ENCODE assay signal across 23 cellular contexts in genomic region chr2:229340086-229340760, GRCh38.
DNase-seq lines count a peak whose midpoint lies in the region; ATAC-seq, FAIRE-seq and TF ChIP-seq lines count a peak whose summit lies in the region.
"Had no signal": no experiment of that assay in that cellular context is flagged by ENCODE, and none has a peak within 500 bp of the region (broad histone marks: within the 10 kb centered on the region; RNA-seq: fewer than 3 reads in every experiment).

No MANE protein-coding gene starts in this region.

- no peak overlapping the region for H2BK20ac ChIP-seq in H1 (ENCODE audit: low read length)

- no peaks in the 10 kb centered on the region for H3K79me2 ChIP-seq in SK-N-SH (ENCODE audit: insufficient read depth)
- H3K79me2 ChIP-seq in H1 (ENCODE audit: control insufficient read depth in 1 of 2, insufficient read depth in 2 of 2, low read length in 2 of 2): no peaks in the 10 kb centered on the region

- H3K36me3 ChIP-seq in SK-N-SH (replicated peaks in 1 of 2; ENCODE audit: control insufficient read depth in 1 of 2, insufficient read depth in 2 of 2, low read length in 1 of 2) (no peaks in the 10 kb centered on the region), H1 (ENCODE audit: control insufficient read depth in 2 of 4, insufficient read depth in 4 of 4, low read length in 3 of 4) (no peaks in the 10 kb centered on the region), suprapubic skin (no peaks in the 10 kb centered on the region)
- H3K36me3 ChIP-seq: SJSA1, stomach, upper lobe of right lung had no signal

- peaks cover 0 to 22% of the 10 kb centered on the region in 2 experiments; a peak in 2 of 4 replicates for H3K4me1 ChIP-seq in SK-N-SH (ENCODE audit: control insufficient read depth in 1 of 2, insufficient read depth in 2 of 2, low read depth in 1 of 2, low read length in 1 of 2)
- H3K4me1 ChIP-seq in H1 (replicated peaks in 1 of 4; ENCODE audit: control insufficient read depth in 3 of 4, insufficient read depth in 4 of 4, low read length in 3 of 4): no peaks in the 10 kb centered on the region
- peaks cover 32% of the 10 kb centered on the region for H3K4me1 ChIP-seq in suprapubic skin
- H3K4me1 ChIP-seq: SJSA1, upper lobe of right lung had no signal

- H4K91ac ChIP-seq in H1 (replicated peaks; ENCODE audit: insufficient read length, low read length): no peak overlapping the region

- no peak overlapping the region for H3K56ac ChIP-seq in H1 (replicated peaks; ENCODE audit: insufficient read length, low read depth, low read length)

- H3F3A ChIP-seq in SK-N-SH (replicated peaks; ENCODE audit: insufficient read depth): no peaks in the 10 kb centered on the region

- H4K20me1 ChIP-seq in SK-N-SH (ENCODE audit: insufficient read depth): no peaks in the 10 kb centered on the region
- no peaks in the 10 kb centered on the region for H4K20me1 ChIP-seq in H1 (replicated peaks in 1 of 2; ENCODE audit: control insufficient read depth in 1 of 2, insufficient read depth in 2 of 2, low read length in 2 of 2)

- TF ChIP-seq POLR2A in H1 (IDR thresholded peaks at IDR 0.05; ENCODE audit: control extremely low read depth in 1 of 2, low read depth in 2 of 2, low read length in 2 of 2) (no peak), suprapubic skin (IDR thresholded peaks at IDR 0.05) (no peak)

- H3K4ac ChIP-seq in H1 (replicated peaks; ENCODE audit: insufficient read length, low read depth, low read length): no peak overlapping the region

- no peak overlapping the region for H3K23ac ChIP-seq in H1 (ENCODE audit: insufficient read length)

- H2BK12ac ChIP-seq in H1 (ENCODE audit: low read depth, low read length): no peak overlapping the region

- H4K5ac ChIP-seq in H1 (ENCODE audit: insufficient read length, low read depth, low read length): no peak overlapping the region

- no peak for TF ChIP-seq RAD21 in SK-N-SH (IDR thresholded peaks at IDR 0.05; ENCODE audit: low read length)
- TF ChIP-seq RAD21 in H1 (IDR thresholded peaks at IDR 0.05 in 1 of 2, conservative IDR thresholded peaks at IDR 0.05 in 1 of 2; ENCODE audit: low read depth in 2 of 2, low read length in 2 of 2): no peak

- no peak overlapping the region for H3K18ac ChIP-seq in H1 (ENCODE audit: extremely low read depth, low read length)

- H3K79me1 ChIP-seq in H1 (ENCODE audit: low read depth, low read length): no peaks in the 10 kb centered on the region

- POLR2A ChIA-PET in SK-N-SH (lab: Yijun Ruan, JAX): no interaction called here
- POLR2A ChIA-PET in H1 (lab: Charles Lee; ENCODE audit: partially characterized antibody): no interaction called here

- ATAC-seq in SK-N-SH treated with all-trans-retinoic acid at 6 μM for 48 hours (no peak), GM18868 (IDR thresholded peaks at IDR 0.05; ENCODE audit: unreplicated experiment) (no peak)
- ATAC-seq: activated CD4-positive, CD25-positive, alpha-beta regulatory T cell treated with anti-CD3 and anti-CD28 coated beads, Interleukin-2, amount 50 U/mL, for 24 hours; right cardiac atrium; upper lobe of right lung had no signal

- TF ChIP-seq EP300 in SK-N-SH (IDR thresholded peaks at IDR 0.05; ENCODE audit: borderline replicate concordance in 1 of 2, low read depth in 1 of 2, low read length in 1 of 2) (no peak), H1 (IDR thresholded peaks at IDR 0.05; ENCODE audit: borderline replicate concordance in 1 of 2, low read depth in 2 of 2, low read length in 2 of 2) (no peak), suprapubic skin (IDR thresholded peaks at IDR 0.05) (no peak)

- DNase-seq in SK-N-SH (peak; percentile 10), LHCN-M2 (ENCODE audit: low read depth) (peak; percentile 81), H1 (ENCODE audit: low read depth in 1 of 2, low spot score in 2 of 2) (no peak), suprapubic skin (ENCODE audit: low spot score in 2 of 2) (no peak), SHP77 (lab: John Stamatoyannopoulos, UW) (no peak), T-helper 9 cell (no peak)
- DNase-seq: CD4-positive, CD25-positive, alpha-beta regulatory T cell; DMS153; foreskin melanocyte; hypothalamus; kidney; NCI-H1436 treated with DMSO at 0.1 percent for 48 hours; NCI-H2171 treated with DMSO at 0.1 percent for 48 hours; NCI-H69; right cardiac atrium; stimulated activated CD4-positive, alpha-beta T cell treated with anti-CD3 and anti-CD28 coated beads, Interleukin-2, amount 100 ng/mL, for 24 hours; stomach; upper lobe of right lung had no signal

- peak overlapping the region; percentile 14; the same call in 1 of the 2 replicates for H4K8ac ChIP-seq in H1 (ENCODE audit: extremely low read depth, insufficient read depth, low read length)

- H2BK15ac ChIP-seq in H1 (ENCODE audit: low read length): no peak overlapping the region

- no peak overlapping the region for H3K14ac ChIP-seq in H1 (ENCODE audit: insufficient read length)

- no peaks in the 10 kb centered on the region for H3K23me2 ChIP-seq in H1 (ENCODE audit: low read depth, low read length)

- 38% methylated on average over 7 of the region's 8 CpGs for WGBS in SK-N-SH (ENCODE audit: low lambda C conversion rate)
- 93% methylated on average over 8 of the region's 8 CpGs; no CpG with 5 or more reads in 1 of the 2 experiments for WGBS in H1 (ENCODE audit: extremely low coverage in 1 of 2, insufficient coverage in 1 of 2, insufficient read length in 1 of 2, insufficient replicate concordance in 2 of 2, low coverage in 1 of 2, low lambda C conversion rate in 2 of 2, missing lambda C conversion rate in 1 of 2), 2 experiments
- WGBS in suprapubic skin: 79% methylated on average over 8 of the region's 8 CpGs

- H3K9me2 ChIP-seq in SK-N-SH: no peaks in the 10 kb centered on the region

- H2AK5ac ChIP-seq in H1 (ENCODE audit: low read depth, low read length): no peak overlapping the region

- H2BK5ac ChIP-seq in H1 (ENCODE audit: low read depth, low read length): no peak overlapping the region

- H3K9me3 ChIP-seq in SK-N-SH (no peaks in the 10 kb centered on the region), H1 (ENCODE audit: insufficient read depth in 2 of 2, low read depth in 1 of 2, low read length in 1 of 2) (no peaks in the 10 kb centered on the region), suprapubic skin (no peaks in the 10 kb centered on the region)
- H3K9me3 ChIP-seq: SJSA1, stomach, upper lobe of right lung had no signal

- FAIRE-seq in H1 (lab: Jason Lieb, UNC): no peak
- FAIRE-seq: kidney had no signal

- TF ChIP-seq CTCF in SK-N-SH (IDR thresholded peaks at IDR 0.05) (no peak), H1 (IDR thresholded peaks at IDR 0.05; ENCODE audit: control extremely low read depth in 1 of 3, insufficient read depth in 1 of 3, low read depth in 1 of 3, low read length in 3 of 3) (no peak), suprapubic skin (IDR thresholded peaks at IDR 0.05) (no peak)

- H3K27me3 ChIP-seq in SK-N-SH (ENCODE audit: insufficient read depth) (no peaks in the 10 kb centered on the region), H1 (replicated peaks in 1 of 4; ENCODE audit: control insufficient read depth in 3 of 4, extremely low read depth in 1 of 4, insufficient read depth in 3 of 4, low read length in 3 of 4) (no peaks in the 10 kb centered on the region), suprapubic skin (no peaks in the 10 kb centered on the region)
- H3K27me3 ChIP-seq: SJSA1, stomach, upper lobe of right lung had no signal

- H3K4me2 ChIP-seq in SK-N-SH (no peak overlapping the region), H1 (ENCODE audit: insufficient read depth in 1 of 2, low read depth in 2 of 2, low read length in 2 of 2) (no peak overlapping the region)

- CTCF ChIA-PET in SK-N-SH (lab: Yijun Ruan, JAX): interaction anchor here (1.7 kb wide), 1 partner anchor 10 kb away, joined by 4 read pairs; no protein-coding TSS in a partner anchor
- CTCF ChIA-PET in H1 (lab: Charles Lee; ENCODE audit: partially characterized antibody): interaction anchor here (0.6 to 2.4 kb wide), 6 partner anchors 10 to 247 kb away, joined by 3 to 8 read pairs (median 4); no protein-coding TSS in a partner anchor

- H2AFZ ChIP-seq in SK-N-SH (ENCODE audit: low read depth) (no peak overlapping the region), H1 (ENCODE audit: low read length) (no peak overlapping the region)

- H3K9ac ChIP-seq in SK-N-SH (no peak overlapping the region), H1 (replicated peaks in 1 of 4; ENCODE audit: extremely low read depth in 1 of 4, low read depth in 3 of 4, low read length in 3 of 4) (no peak overlapping the region)

- no peak overlapping the region for H3K27ac ChIP-seq in SK-N-SH (ENCODE audit: low read depth in 2 of 2, low read length in 1 of 2)
- H3K27ac ChIP-seq in H1 (ENCODE audit: low read depth, low read length): no peak overlapping the region
- H3K27ac ChIP-seq in suprapubic skin: peak overlapping the region; percentile 56
- H3K27ac ChIP-seq: 22Rv1, SJSA1, stomach, upper lobe of right lung had no signal

- no peak overlapping the region for H3K4me3 ChIP-seq in SK-N-SH (ENCODE audit: low read depth in 2 of 2, low read length in 1 of 2)
- no peak overlapping the region for H3K4me3 ChIP-seq in H1 (ENCODE audit: extremely low read depth in 1 of 4, insufficient read depth in 2 of 4, low read depth in 3 of 4, low read length in 4 of 4)
- no peak overlapping the region for H3K4me3 ChIP-seq in suprapubic skin
- H3K4me3 ChIP-seq: SJSA1, stomach, upper lobe of right lung had no signal

- no peak overlapping the region for H2BK120ac ChIP-seq in H1 (replicated peaks; ENCODE audit: low read depth, low read length)

TF ChIP-seq in SK-N-SH, 30 proteins besides CTCF, POLR2A, EP300 and RAD21 (continues in another document):
- TF ChIP-seq NRF1 (IDR thresholded peaks at IDR 0.05; ENCODE audit: low read depth, low read length): no peak
- TF ChIP-seq TCF12 (IDR thresholded peaks at IDR 0.05): no peak
- no peak for TF ChIP-seq TEAD4 (IDR thresholded peaks at IDR 0.05; ENCODE audit: borderline replicate concordance, insufficient read depth)
- TF ChIP-seq MXI1 (IDR thresholded peaks at IDR 0.05; ENCODE audit: low read depth, low read length): no peak
- no peak for TF ChIP-seq GABPA (IDR thresholded peaks at IDR 0.05; ENCODE audit: low read depth)

TF ChIP-seq in SK-N-SH treated with all-trans-retinoic acid at 6 μM for 48 hours, 23 proteins besides CTCF, POLR2A, EP300 and RAD21 (continues in another document):
- no peak for TF ChIP-seq ZNF8 (CRISPR knock-in tag; IDR thresholded peaks at IDR 0.05)
- no peak for TF ChIP-seq TOX (CRISPR knock-in tag; IDR thresholded peaks at IDR 0.05; ENCODE audit: borderline replicate concordance)
- TF ChIP-seq ESRRG (CRISPR knock-in tag; IDR thresholded peaks at IDR 0.05): no peak

TF ChIP-seq in H1, 55 proteins besides CTCF, POLR2A, EP300 and RAD21 (continues in another document):
- TF ChIP-seq SIN3A (conservative IDR thresholded peaks at IDR 0.05 in 1 of 2, IDR thresholded peaks at IDR 0.05 in 1 of 2; ENCODE audit: low read depth in 1 of 2, low read length in 2 of 2) (no peak), GABPA (IDR thresholded peaks at IDR 0.05; ENCODE audit: borderline replicate concordance, insufficient read depth, low read length) (no peak), CTBP2 (IDR thresholded peaks at IDR 0.05; ENCODE audit: borderline replicate concordance, insufficient read depth, insufficient read length, low read length) (no peak), ATF3 (IDR thresholded peaks at IDR 0.05; ENCODE audit: insufficient read depth, low read depth, low read length) (no peak)

Comparison
In these comparisons a context has a peak if more than half of its experiments do, and no peak if none do; other contexts are left out.
1. DNase-seq: peak in SK-N-SH (single experiment) and LHCN-M2 (single experiment); none in H1 (0 of 2), suprapubic skin (0 of 2), SHP77 (0 of 2) and T-helper 9 cell (single experiment).